ENCODE assay signal across 10 cellular contexts in the genomic region with DNA sequence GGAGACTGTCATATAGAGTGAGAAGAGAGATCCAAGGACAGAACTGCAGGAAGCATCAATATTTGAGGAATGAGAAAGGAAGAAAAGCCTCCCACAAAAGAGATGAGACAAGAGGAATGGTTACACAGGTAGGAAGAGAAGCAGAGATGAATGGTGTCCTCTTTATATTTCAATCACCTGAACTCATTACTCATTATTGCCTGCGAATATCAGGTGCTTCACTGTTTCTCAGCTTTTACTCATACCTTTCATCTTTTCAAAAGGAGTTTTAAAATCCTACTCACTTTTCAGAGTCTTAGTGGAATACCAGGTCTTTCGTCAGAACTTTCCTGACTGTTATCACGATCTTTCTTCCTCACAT. TPM values are rescaled to one million over a fixed set of nuclear protein-coding genes. Genes with fewer than 3 reads are reported as not detected.
A peak's percentile ranks its signal among the peaks of the same experiment; 100 is the strongest.
DNase-seq lines count a peak whose midpoint lies in the region; ATAC-seq, FAIRE-seq and TF ChIP-seq lines count a peak whose summit lies in the region.
"Had no signal": no experiment of that assay in that cellular context is flagged by ENCODE, and none has a peak within 500 bp of the region (broad histone marks: within the 10 kb centered on the region; RNA-seq: fewer than 3 reads in every experiment).

No MANE protein-coding gene starts in this region.

- no peaks in the 10 kb centered on the region for H3K9me3 Mint-ChIP-seq in activated naive CD4-positive, alpha-beta T cell treated with anti-CD3 and anti-CD28 coated beads for 36 hours

- H3K9ac ChIP-seq in H1 (replicated peaks in 1 of 4; ENCODE audit: extremely low read depth in 1 of 4, low read depth in 3 of 4, low read length in 3 of 4), result peak overlapping the region in 3 of 4 experiments; percentile 27 to 74 (median 51); a peak in 4 of 7 replicates

- no peak for FAIRE-seq in H1 (lab: Jason Lieb, UNC)
- FAIRE-seq: colon, G401.6 had no signal

- peak overlapping the region; percentile 19; the same call in 1 of the 2 replicates for H3K18ac ChIP-seq in H1 (ENCODE audit: extremely low read depth, low read length)

- H3K27me3 ChIP-seq in H1 (replicated peaks in 1 of 4; ENCODE audit: control insufficient read depth in 3 of 4, extremely low read depth in 1 of 4, insufficient read depth in 3 of 4, low read length in 3 of 4), result no peaks in the 10 kb centered on the region
- H3K27me3 ChIP-seq in sigmoid colon, result no peaks in the 10 kb centered on the region

- no peaks in the 10 kb centered on the region for H4K20me1 ChIP-seq in H1 (replicated peaks in 1 of 2; ENCODE audit: control insufficient read depth in 1 of 2, insufficient read depth in 2 of 2, low read length in 2 of 2)

- TF ChIP-seq CTCF in H1 (IDR thresholded peaks at IDR 0.05; ENCODE audit: control extremely low read depth in 1 of 3, insufficient read depth in 1 of 3, low read depth in 1 of 3, low read length in 3 of 3) (no peak), sigmoid colon (IDR thresholded peaks at IDR 0.05) (no peak)

- H2BK5ac ChIP-seq in H1 (ENCODE audit: low read depth, low read length), result peak overlapping the region; percentile 80

- no peaks in the 10 kb centered on the region for H3K27me3 Mint-ChIP-seq in activated naive CD4-positive, alpha-beta T cell treated with anti-CD3 and anti-CD28 coated beads for 36 hours (ENCODE audit: low read depth)

- no peak overlapping the region for H2BK20ac ChIP-seq in H1 (ENCODE audit: low read length)

- peaks cover 0 to 13% (median 9%) of the 10 kb centered on the region in 4 experiments; a peak in 5 of 7 replicates for H3K4me1 ChIP-seq in H1 (replicated peaks in 1 of 4; ENCODE audit: control insufficient read depth in 3 of 4, insufficient read depth in 4 of 4, low read length in 3 of 4)
- peaks cover 0 to 6% (median 3%) of the 10 kb centered on the region in 4 donors for H3K4me1 ChIP-seq in sigmoid colon

- H3K23me2 ChIP-seq in H1 (ENCODE audit: low read depth, low read length), result peaks cover 4% of the 10 kb centered on the region; the same call in 1 of the 2 replicates

- peak overlapping the region; percentile 62; the same call in 1 of the 2 replicates for H2BK12ac ChIP-seq in H1 (ENCODE audit: low read depth, low read length)

- TF ChIP-seq EP300 in H1 (IDR thresholded peaks at IDR 0.05; ENCODE audit: borderline replicate concordance in 1 of 2, low read depth in 2 of 2, low read length in 2 of 2) (no peak), sigmoid colon (IDR thresholded peaks at IDR 0.05) (no peak)

- H4K8ac ChIP-seq in H1 (ENCODE audit: extremely low read depth, insufficient read depth, low read length), result no peak overlapping the region

- H3K36me3 Mint-ChIP-seq in activated naive CD4-positive, alpha-beta T cell treated with anti-CD3 and anti-CD28 coated beads for 36 hours (ENCODE audit: low read depth), result peaks cover 2% of the 10 kb centered on the region

- H3K9me3 ChIP-seq in H1 (ENCODE audit: insufficient read depth in 2 of 2, low read depth in 1 of 2, low read length in 1 of 2) (no peaks in the 10 kb centered on the region), sigmoid colon (no peaks in the 10 kb centered on the region)

- H2BK15ac ChIP-seq in H1 (ENCODE audit: low read length), result no peak overlapping the region

- no peak overlapping the region for H3K23ac ChIP-seq in H1 (ENCODE audit: insufficient read length)

- H2AFZ ChIP-seq in H1 (ENCODE audit: low read length), result no peak overlapping the region

- H4K91ac ChIP-seq in H1 (replicated peaks; ENCODE audit: insufficient read length, low read length), result peak overlapping the region; percentile 1

- H3K4me3 Mint-ChIP-seq in activated naive CD4-positive, alpha-beta T cell treated with anti-CD3 and anti-CD28 coated beads for 36 hours, result peak overlapping the region; percentile 87

- H3K4ac ChIP-seq in H1 (replicated peaks; ENCODE audit: insufficient read length, low read depth, low read length), result no peak overlapping the region

- H3K14ac ChIP-seq in H1 (ENCODE audit: insufficient read length), result no peak overlapping the region

- intact Hi-C loops in activated naive CD4-positive, alpha-beta T cell treated with anti-CD3 and anti-CD28 coated beads for 36 hours (cut with micrococcal nuclease), result loop anchor here (1.0 to 2.0 kb wide), 4 partner anchors 14 to 572 kb away; a partner anchor contains a TSS
- intact Hi-C loops in sigmoid colon (cut with DNase I), result no loop called here

- H3K79me2 ChIP-seq in H1 (ENCODE audit: control insufficient read depth in 1 of 2, insufficient read depth in 2 of 2, low read length in 2 of 2), result peaks cover 0 to 13% of the 10 kb centered on the region in 2 experiments; a peak in 2 of 4 replicates

- peak overlapping the region; percentile 66 to 79 for H3K4me2 ChIP-seq in H1 (ENCODE audit: insufficient read depth in 1 of 2, low read depth in 2 of 2, low read length in 2 of 2)

- peak overlapping the region; percentile 1 for H2BK120ac ChIP-seq in H1 (replicated peaks; ENCODE audit: low read depth, low read length)

- no peak for DNase-seq in activated naive CD4-positive, alpha-beta T cell treated with anti-CD3 and anti-CD28 coated beads for 36 hours
- no peak for DNase-seq in activated naive CD4-positive, alpha-beta T cell treated with anti-CD3 and anti-CD28 coated beads, Interleukin-2, amount 50 U/mL, for 16 hours
- DNase-seq in H1 (ENCODE audit: low read depth in 1 of 2, low spot score in 2 of 2), result no peak
- no peak for DNase-seq in sigmoid colon
- DNase-seq in DMS53 treated with DMSO at 0.1 percent for 48 hours (lab: John Stamatoyannopoulos, UW; ENCODE audit: unreplicated experiment), result no peak
- no peak for DNase-seq in amniotic stem cell (lab: John Stamatoyannopoulos, UW)
- DNase-seq in D341Med (ENCODE audit: low spot score), result no peak

- no peak for TF ChIP-seq RAD21 in H1 (IDR thresholded peaks at IDR 0.05 in 1 of 2, conservative IDR thresholded peaks at IDR 0.05 in 1 of 2; ENCODE audit: low read depth in 2 of 2, low read length in 2 of 2)

- H2AK5ac ChIP-seq in H1 (ENCODE audit: low read depth, low read length), result peak overlapping the region; percentile 32; the same call in 1 of the 2 replicates

- peak; percentile 25 for ATAC-seq in HG03571 (IDR thresholded peaks at IDR 0.05; ENCODE audit: unreplicated experiment)

- peaks cover 18% of the 10 kb centered on the region for H3K4me1 Mint-ChIP-seq in activated naive CD4-positive, alpha-beta T cell treated with anti-CD3 and anti-CD28 coated beads for 36 hours (ENCODE audit: low read depth)

- no peak for TF ChIP-seq POLR2A in H1 (IDR thresholded peaks at IDR 0.05; ENCODE audit: control extremely low read depth in 1 of 2, low read depth in 2 of 2, low read length in 2 of 2)
- no peak for TF ChIP-seq POLR2A in sigmoid colon (IDR thresholded peaks at IDR 0.05)

- no peaks in the 10 kb centered on the region for H3K79me1 ChIP-seq in H1 (ENCODE audit: low read depth, low read length)

- WGBS in H1 (ENCODE audit: extremely low coverage in 1 of 2, insufficient coverage in 1 of 2, insufficient read length in 1 of 2, insufficient replicate concordance in 2 of 2, low coverage in 1 of 2, low lambda C conversion rate in 2 of 2, missing lambda C conversion rate in 1 of 2), 2 experiments, result 9% methylated on average over 3 of the region's 3 CpGs; no CpG with 5 or more reads in 1 of the 2 experiments
- WGBS in sigmoid colon, 2 donors, result 43 to 62% methylated on average over 3 of the region's 3 CpGs

- CTCF ChIA-PET in activated naive CD4-positive, alpha-beta T cell treated with anti-CD3 and anti-CD28 coated beads for 36 hours (lab: Charles Lee), result interaction anchor here (1.3 to 3.4 kb wide), 3 partner anchors 12 to 38 kb away, joined by 5 to 8 read pairs (median 6); a partner anchor contains a TSS
- CTCF ChIA-PET in H1 (lab: Charles Lee; ENCODE audit: partially characterized antibody), result interaction anchor here (0.7 to 2.3 kb wide), 6 partner anchors 13 to 33 kb away, joined by 3 to 8 read pairs (median 6); a partner anchor contains a TSS

- peak overlapping the region; percentile 84 for H3K27ac Mint-ChIP-seq in activated naive CD4-positive, alpha-beta T cell treated with anti-CD3 and anti-CD28 coated beads for 36 hours

- peak overlapping the region; percentile 26 for H3K56ac ChIP-seq in H1 (replicated peaks; ENCODE audit: insufficient read length, low read depth, low read length)

- H3K36me3 ChIP-seq in H1 (ENCODE audit: control insufficient read depth in 2 of 4, insufficient read depth in 4 of 4, low read length in 3 of 4) (no peaks in the 10 kb centered on the region), sigmoid colon (no peaks in the 10 kb centered on the region)

- H3K4me3 ChIP-seq in H1 (ENCODE audit: extremely low read depth in 1 of 4, insufficient read depth in 2 of 4, low read depth in 3 of 4, low read length in 4 of 4), result peak overlapping the region; percentile 45 to 66 (median 50)
- peak overlapping the region; percentile 11 to 37 (median 34) for H3K4me3 ChIP-seq in sigmoid colon

- peak overlapping the region; percentile 57; the same call in 1 of the 2 replicates for H3K27ac ChIP-seq in H1 (ENCODE audit: low read depth, low read length)
- no peak overlapping the region for H3K27ac ChIP-seq in sigmoid colon

- peak overlapping the region; percentile 1 for H4K5ac ChIP-seq in H1 (ENCODE audit: insufficient read length, low read depth, low read length)

- POLR2A ChIA-PET in H1 (lab: Charles Lee; ENCODE audit: partially characterized antibody), result interaction anchor here (0.6 to 4.3 kb wide), 6 partner anchors 10 to 48 kb away, joined by 3 to 32 read pairs (median 3); a partner anchor contains a TSS

RNA-seq across cellular contexts. Expression of a gene that starts 14.9 kb away (rescaled TPM):
- total RNA-seq in activated naive CD4-positive, alpha-beta T cell treated with anti-CD3 and anti-CD28 coated beads for 36 hours, result 10 to 100 TPM; 28.4 to 29.7 TPM
- 84.6 and 91.6 TPM in 2 replicates for total RNA-seq in H1 (2021; fragmentation: NEBNext Ultra II Directional; extraction: Animal tissue kit (Norgen Biotek cat#: 25700))
- polyA plus RNA-seq in H1 (2011; rRNA removed) (28.9 and 44.1 TPM in 2 replicates), sigmoid colon (10 to 100 TPM; 18.6 to 27.0 (median 18.7) TPM)
- 29.6 TPM for polyA plus RNA-seq in H1 (2011; cell fraction: cytosol; rRNA removed)
- 70.9 TPM for polyA plus RNA-seq in H1 (2011; cell fraction: nucleus; rRNA removed)
- polyA plus RNA-seq in H1 (2012, experiment 1 of 2), result 31.0 to 48.1 TPM (median 40.1 TPM) in 4 replicates
- polyA plus RNA-seq in H1 (2012, experiment 2 of 2), result 6.9 TPM
- polyA plus RNA-seq in H1 (2013, experiment 1 of 2), result 44.2 TPM
- 41.6 TPM for polyA plus RNA-seq in H1 (2013, experiment 2 of 2)
- polyA minus RNA-seq in H1 (2011; rRNA and poly(A)+ RNA removed), result 59.7 and 69.9 TPM in 2 replicates
- polyA minus RNA-seq in H1 (2011; cell fraction: cytosol; rRNA and poly(A)+ RNA removed), result 31.6 TPM
- 85.7 TPM for polyA minus RNA-seq in H1 (2011; cell fraction: nucleus; rRNA and poly(A)+ RNA removed)
- 10 to 100 TPM; 27.6 to 42.4 (median 33.4) TPM for total RNA-seq in sigmoid colon

RNA-seq across cellular contexts. Expression of a gene that starts 37.9 kb away (rescaled TPM):
- total RNA-seq in activated naive CD4-positive, alpha-beta T cell treated with anti-CD3 and anti-CD28 coated beads for 36 hours, result under 1 TPM in 1 of 2 experiments, not detected in 1; 0.14 TPM
- 4.2 and 4.5 TPM in 2 replicates for total RNA-seq in H1 (2021; fragmentation: NEBNext Ultra II Directional; extraction: Animal tissue kit (Norgen Biotek cat#: 25700))
- polyA plus RNA-seq in H1 (2011; rRNA removed) (0.36 and 0.50 TPM in 2 replicates), sigmoid colon (10 to 100 TPM in 1 of 3 donors, 1 to 10 TPM in 2; 2.1 to 34.6 (median 9.0) TPM)
- polyA plus RNA-seq in H1 (2011; cell fraction: cytosol; rRNA removed), result 0.78 TPM
- 1.3 TPM for polyA plus RNA-seq in H1 (2011; cell fraction: nucleus; rRNA removed)
- polyA plus RNA-seq in H1 (2012, experiment 1 of 2), result 1.0 to 2.4 TPM (median 1.2 TPM) in 4 replicates
- polyA plus RNA-seq in H1 (2012, experiment 2 of 2), result 0.05 TPM
- 2.4 TPM for polyA plus RNA-seq in H1 (2013, experiment 1 of 2)
- 2.7 TPM for polyA plus RNA-seq in H1 (2013, experiment 2 of 2)
- polyA minus RNA-seq in H1 (2011; rRNA and poly(A)+ RNA removed), result 2.3 and 3.1 TPM in 2 replicates
- polyA minus RNA-seq in H1 (2011; cell fraction: cytosol; rRNA and poly(A)+ RNA removed), result 1.1 TPM
- polyA minus RNA-seq in H1 (2011; cell fraction: nucleus; rRNA and poly(A)+ RNA removed), result 3.8 TPM
- total RNA-seq in sigmoid colon, result 1,000 to 10,000 TPM in 3 of 4 donors, 100 to 1,000 TPM in 1; 611 to 1,591 (median 1,204) TPM

Comparison
In these comparisons a context has a peak if more than half of its experiments do, and no peak if none do; other contexts are left out.
1. RNA of a gene that starts 37.9 kb away (total RNA-seq): 611 to 1,591 TPM in sigmoid colon; 4.2 to 4.5 TPM in H1 and 0.14 TPM in activated naive CD4-positive, alpha-beta T cell treated with anti-CD3 and anti-CD28 coated beads for 36 hours; every median in the first group is over 100 times any median in the second.